ENCODE assay signal across 7 cellular contexts in the genomic region with DNA sequence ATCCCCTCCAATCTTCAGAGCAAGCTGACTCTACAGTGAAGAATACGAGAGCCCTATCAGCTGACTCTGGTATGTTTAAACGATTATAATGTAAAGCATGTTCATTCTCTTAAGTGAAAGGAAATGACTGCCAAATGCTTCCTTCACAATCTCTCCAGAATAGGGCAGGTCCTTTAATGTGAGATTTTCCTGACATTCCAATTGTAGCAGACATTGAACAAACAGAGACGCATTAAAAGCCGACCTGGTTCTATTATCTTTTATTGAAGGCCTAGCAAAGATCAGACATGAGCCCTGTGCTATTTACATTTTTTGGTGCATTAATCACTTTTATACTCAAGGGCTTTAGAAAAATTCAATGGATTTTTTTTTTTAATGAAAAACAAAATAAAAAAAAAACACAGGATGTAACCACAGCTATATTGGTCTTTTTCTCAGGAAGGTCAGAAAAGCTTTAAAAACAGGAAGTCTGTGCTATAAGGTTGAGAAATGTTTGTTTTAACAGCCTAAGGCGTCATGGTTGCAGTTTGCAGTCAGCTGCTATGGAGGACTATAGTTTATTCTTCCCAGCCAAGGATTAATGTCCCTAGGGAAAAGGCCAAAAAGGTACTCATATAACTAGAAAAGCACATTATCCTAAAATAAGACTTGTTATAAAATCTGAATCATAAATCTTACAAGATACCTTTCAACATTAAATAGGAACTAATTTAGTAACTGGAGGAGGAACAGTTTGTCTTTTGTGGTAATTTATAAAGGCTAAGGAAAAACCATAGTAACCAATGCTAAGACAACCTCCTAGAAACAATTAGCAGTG.
DNase-seq lines count a peak whose midpoint lies in the region; ATAC-seq lines count a peak whose summit lies in the region.

No MANE protein-coding gene starts in this region.

- H3K18ac ChIP-seq in neuronal stem cell (ENCODE audit: low read length) = no peak overlapping the region

- H2AFZ ChIP-seq in neuronal stem cell (ENCODE audit: low read length) = no peak overlapping the region

- no peak overlapping the region for H2AK5ac ChIP-seq in neuronal stem cell (ENCODE audit: low read depth, low read length)

- H3K4me2 ChIP-seq in neuronal stem cell (ENCODE audit: insufficient read depth, low read length, poor library complexity, severe bottlenecking) = no peak overlapping the region

- peak overlapping the region; percentile 62 for H3K27ac ChIP-seq in neuronal stem cell (replicated peaks; ENCODE audit: low read length)

- no peak overlapping the region for H4K91ac ChIP-seq in neuronal stem cell (ENCODE audit: low read depth, low read length, poor library complexity)

- H3K9ac ChIP-seq in neuronal stem cell (ENCODE audit: low read depth, low read length, poor library complexity) = no peak overlapping the region

- DNase-seq in NCI-H146 treated with DMSO at 0.1 percent for 48 hours (lab: John Stamatoyannopoulos, UW; ENCODE audit: unreplicated experiment) = peak; percentile 77
- peak; percentile 93 for DNase-seq in fibroblast of gingiva (ENCODE audit: low read depth)
- no peak for DNase-seq in neuronal stem cell (ENCODE audit: low spot score)
- no peak for DNase-seq in stimulated activated CD4-positive, alpha-beta T cell treated with anti-CD3 and anti-CD28 coated beads, Interleukin-12 subunit alpha, Interleukin-12 subunit beta, amount 100 ng/mL, for 4 hours
- DNase-seq in cerebellar cortex (ENCODE audit: low spot score) = no peak

- no peak overlapping the region for H2BK12ac ChIP-seq in neuronal stem cell (ENCODE audit: low read length)

- peaks cover 3 to 22% of the 10 kb centered on the region in 2 donors for H3K4me1 ChIP-seq in neuronal stem cell (ENCODE audit: control insufficient read depth in 2 of 2, insufficient read depth in 1 of 2, low read depth in 1 of 2, low read length in 2 of 2)

- H3K27me3 Mint-ChIP-seq in T-helper 1 cell treated with Interleukin-12 subunit alpha and Interleukin-12 subunit beta and Interleukin-4 antibody, amounts not matched to agents 30 μg/mL and 1 μg/mL, for 36 hours (ENCODE audit: low read depth) = no peaks in the 10 kb centered on the region

- peaks cover 4% of the 10 kb centered on the region for H3K9me3 Mint-ChIP-seq in T-helper 1 cell treated with Interleukin-12 subunit alpha and Interleukin-12 subunit beta and Interleukin-4 antibody, amounts not matched to agents 30 μg/mL and 1 μg/mL, for 36 hours

- peak overlapping the region; percentile 67 for H3K4me3 Mint-ChIP-seq in T-helper 1 cell treated with Interleukin-12 subunit alpha and Interleukin-12 subunit beta and Interleukin-4 antibody, amounts not matched to agents 30 μg/mL and 1 μg/mL, for 36 hours

- peak overlapping the region; percentile 77 for H3K27ac Mint-ChIP-seq in T-helper 1 cell treated with Interleukin-12 subunit alpha and Interleukin-12 subunit beta and Interleukin-4 antibody, amounts not matched to agents 30 μg/mL and 1 μg/mL, for 36 hours

- H3K36me3 ChIP-seq in neuronal stem cell (replicated peaks in 1 of 2; ENCODE audit: control insufficient read depth in 2 of 2, insufficient read depth in 2 of 2, low read length in 2 of 2) = no peaks in the 10 kb centered on the region

- no peak overlapping the region for H3K4me3 ChIP-seq in neuronal stem cell (ENCODE audit: low read length in 2 of 2)

- peak; percentile 53 for ATAC-seq in GM18861 (IDR thresholded peaks at IDR 0.05; ENCODE audit: unreplicated experiment)

- peaks cover 21% of the 10 kb centered on the region for H3K4me1 Mint-ChIP-seq in T-helper 1 cell treated with Interleukin-12 subunit alpha and Interleukin-12 subunit beta and Interleukin-4 antibody, amounts not matched to agents 30 μg/mL and 1 μg/mL, for 36 hours (ENCODE audit: low read depth)

- WGBS in neuronal stem cell (ENCODE audit: extremely low coverage in 2 of 2, insufficient read length in 2 of 2, insufficient replicate concordance in 1 of 2), 2 donors = no CpG with 5 or more reads among the region's 5 CpGs

- H2BK15ac ChIP-seq in neuronal stem cell (ENCODE audit: low read length) = no peak overlapping the region

- no peak overlapping the region for H3K23ac ChIP-seq in neuronal stem cell (ENCODE audit: low read depth, low read length, poor library complexity)

- no peak overlapping the region for H3K4ac ChIP-seq in neuronal stem cell (ENCODE audit: low read length)

- H3K14ac ChIP-seq in neuronal stem cell (ENCODE audit: low read length) = no peak overlapping the region

- peaks cover 4% of the 10 kb centered on the region for H3K79me1 ChIP-seq in neuronal stem cell (ENCODE audit: low read depth, low read length)

- H3K36me3 Mint-ChIP-seq in T-helper 1 cell treated with Interleukin-12 subunit alpha and Interleukin-12 subunit beta and Interleukin-4 antibody, amounts not matched to agents 30 μg/mL and 1 μg/mL, for 36 hours (ENCODE audit: low read depth) = peaks cover 6% of the 10 kb centered on the region

- H3K9me3 ChIP-seq in neuronal stem cell (replicated peaks in 1 of 2; ENCODE audit: control insufficient read depth in 2 of 2, insufficient read depth in 1 of 2, low read depth in 1 of 2, low read length in 2 of 2) = peaks cover 0 to 3% of the 10 kb centered on the region in 2 donors

- no peak overlapping the region for H2BK120ac ChIP-seq in neuronal stem cell (ENCODE audit: low read depth, low read length)

- H2BK5ac ChIP-seq in neuronal stem cell (ENCODE audit: low read length) = no peak overlapping the region

- H3K27me3 ChIP-seq in neuronal stem cell (ENCODE audit: control insufficient read depth in 3 of 3, insufficient read depth in 3 of 3, low read depth in 1 of 3, low read length in 3 of 3) = no peaks in the 10 kb centered on the region

- H4K8ac ChIP-seq in neuronal stem cell (ENCODE audit: low read depth, low read length) = no peak overlapping the region

Comparison
In these comparisons a context has a peak if more than half of its experiments do, and no peak if none do; other contexts are left out.
1. DNase-seq: peak in NCI-H146 treated with DMSO at 0.1 percent for 48 hours (single experiment) and fibroblast of gingiva (single experiment); none in neuronal stem cell (single experiment), stimulated activated CD4-positive, alpha-beta T cell treated with anti-CD3 and anti-CD28 coated beads, Interleukin-12 subunit alpha, Interleukin-12 subunit beta, amount 100 ng/mL, for 4 hours (single experiment) and cerebellar cortex (single experiment).